In genomic region chr1:19000065-19000464, GRCh38 we compare ENCODE assay signal across 23 cellular contexts.
"Had no signal": no experiment of that assay in that cellular context is flagged by ENCODE, and none has a peak within 500 bp of the region (broad histone marks: within the 10 kb centered on the region; RNA-seq: fewer than 3 reads in every experiment).

No MANE protein-coding gene starts in this region.

- H3K4me3 Mint-ChIP-seq: activated CD4-positive, alpha-beta T cell treated with anti-CD3 and anti-CD28 coated beads, Interleukin-2, amount 10 ng/mL, durations not matched to agents 24 days and 14 days; activated CD8-positive, alpha-beta T cell treated with anti-CD3 and anti-CD28 coated beads, Interleukin-2, amount 10 ng/mL, durations not matched to agents 7 days and 5 days; activated naive CD8-positive, alpha-beta T cell treated with anti-CD3 and anti-CD28 coated beads for 36 hours; activated T-cell treated with anti-CD3 and anti-CD28 coated beads, Interleukin-2, amount 50 U/mL, for 4 hours; brain; dendritic cell treated with granulocyte-macrophage colony-stimulating factor and Interleukin-4, amounts not matched to agents 40 ng/mL and 50 ng/mL, for 4 days; memory B cell; naive B cell; neural crest cell; stimulated activated naive CD8-positive, alpha-beta T cell treated with anti-CD3 and anti-CD28 coated beads, Interleukin-15, amount 100 ng/mL, for 72 hours; T-helper 1 cell treated with Interleukin-12 subunit alpha and Interleukin-12 subunit beta and Interleukin-4 antibody, amounts not matched to agents 30 μg/mL and 1 μg/mL, for 36 hours had no signal

- FAIRE-seq: endothelial cell of umbilical vein had no signal

- DNase-seq: activated CD4-positive, alpha-beta T cell treated with anti-CD3 and anti-CD28 coated beads, Interleukin-2, amount 10 ng/mL, durations not matched to agents 24 days and 14 days; activated CD8-positive, alpha-beta T cell treated with anti-CD3 and anti-CD28 coated beads, Interleukin-2, amount 10 ng/mL, durations not matched to agents 7 days and 5 days; activated gamma-delta T cell treated with Interleukin-2 at 50 U/mL for 16 hours; activated naive CD8-positive, alpha-beta T cell treated with anti-CD3 and anti-CD28 coated beads for 36 hours; activated T-cell treated with anti-CD3 and anti-CD28 coated beads, Interleukin-2, amount 50 U/mL, for 4 hours; amygdala; effector CD8-positive, alpha-beta T cell; kidney glomerular epithelial cell; left ventricle myocardium superior; naive B cell; stimulated activated CD4-positive, alpha-beta T cell treated with anti-CD3 and anti-CD28 coated beads, Interleukin-15, amount 100 ng/mL, for 24 hours; stimulated activated CD4-positive, alpha-beta T cell treated with anti-CD3 and anti-CD28 coated beads, Interleukin-4, amount 100 ng/mL, for 1 hour; stimulated activated naive CD8-positive, alpha-beta T cell treated with anti-CD3 and anti-CD28 coated beads, Interleukin-15, amount 100 ng/mL, for 72 hours; upper lobe of left lung had no signal

- H3K4me1 Mint-ChIP-seq: brain; memory B cell; naive B cell; stimulated activated naive CD8-positive, alpha-beta T cell treated with anti-CD3 and anti-CD28 coated beads, Interleukin-15, amount 100 ng/mL, for 72 hours had no signal

- H3K27ac Mint-ChIP-seq: activated CD4-positive, alpha-beta T cell treated with anti-CD3 and anti-CD28 coated beads, Interleukin-2, amount 10 ng/mL, durations not matched to agents 24 days and 14 days; activated CD8-positive, alpha-beta T cell treated with anti-CD3 and anti-CD28 coated beads, Interleukin-2, amount 10 ng/mL, durations not matched to agents 7 days and 5 days; activated naive CD8-positive, alpha-beta T cell treated with anti-CD3 and anti-CD28 coated beads for 36 hours; brain; dendritic cell treated with granulocyte-macrophage colony-stimulating factor and Interleukin-4, amounts not matched to agents 40 ng/mL and 50 ng/mL, for 4 days; memory B cell; naive B cell; stimulated activated naive CD8-positive, alpha-beta T cell treated with anti-CD3 and anti-CD28 coated beads, Interleukin-15, amount 100 ng/mL, for 72 hours; T-helper 1 cell treated with Interleukin-12 subunit alpha and Interleukin-12 subunit beta and Interleukin-4 antibody, amounts not matched to agents 30 μg/mL and 1 μg/mL, for 36 hours had no signal

- H3K27ac ChIP-seq: right atrium auricular region had no signal

- H3K27me3 ChIP-seq: right atrium auricular region, upper lobe of left lung had no signal

- H3K4me1 ChIP-seq: right atrium auricular region had no signal

- ATAC-seq: activated CD8-positive, alpha-beta T cell treated with anti-CD3 and anti-CD28 coated beads, Interleukin-2, amount 10 ng/mL, durations not matched to agents 7 days and 5 days; activated T-cell treated with anti-CD3 and anti-CD28 coated beads, Interleukin-2, amount 50 U/mL, for 4 hours; left ventricle myocardium superior; stimulated activated naive CD8-positive, alpha-beta T cell treated with anti-CD3 and anti-CD28 coated beads, Interleukin-15, amount 100 ng/mL, for 72 hours had no signal

- H3K9me3 ChIP-seq: upper lobe of left lung had no signal

- H3K36me3 ChIP-seq: right atrium auricular region, upper lobe of left lung had no signal

- H3K4me3 ChIP-seq: right atrium auricular region, skin epidermis, upper lobe of left lung had no signal

- H3K36me3 Mint-ChIP-seq: brain had no signal

- H3K27me3 Mint-ChIP-seq: activated CD4-positive, alpha-beta T cell treated with anti-CD3 and anti-CD28 coated beads, Interleukin-2, amount 10 ng/mL, durations not matched to agents 24 days and 14 days; activated naive CD8-positive, alpha-beta T cell treated with anti-CD3 and anti-CD28 coated beads for 36 hours; progenitor cell of endocrine pancreas had no signal
